ENCODE assay signal across 23 cellular contexts in genomic region chr3:14132689-14133088, GRCh38.
"Had no signal": no experiment of that assay in that cellular context is flagged by ENCODE, and none has a peak within 500 bp of the region (broad histone marks: within the 10 kb centered on the region; RNA-seq: fewer than 3 reads in every experiment).

No MANE protein-coding gene starts in this region.

- H3K4me1 Mint-ChIP-seq: neural crest cell had no signal

- H3K4me3 Mint-ChIP-seq: activated naive CD8-positive, alpha-beta T cell treated with anti-CD3 and anti-CD28 coated beads, Interleukin-2, amount 50 U/mL, for 24 hours; activated T-cell treated with anti-CD3 and anti-CD28 coated beads, Interleukin-2, amount 50 U/mL, for 72 hours; naive thymus-derived CD8-positive, alpha-beta T cell; neural crest cell; T-helper 2 cell treated with Interferon-gamma antibody and Interleukin-4, amounts not matched to agents 5 μg/mL and 100 μg/mL, for 36 hours had no signal

- H3K9me3 Mint-ChIP-seq: activated naive CD8-positive, alpha-beta T cell treated with anti-CD3 and anti-CD28 coated beads, Interleukin-2, amount 50 U/mL, for 24 hours; activated T-cell treated with anti-CD3 and anti-CD28 coated beads, Interleukin-2, amount 50 U/mL, for 72 hours; naive thymus-derived CD8-positive, alpha-beta T cell; neural crest cell; T-helper 2 cell treated with Interferon-gamma antibody and Interleukin-4, amounts not matched to agents 5 μg/mL and 100 μg/mL, for 36 hours had no signal

- DNase-seq: activated CD4-positive, alpha-beta T cell treated with anti-CD3 and anti-CD28 coated beads for 4 hours; activated CD4-positive, alpha-beta T cell treated with anti-CD3 and anti-CD28 coated beads, Interleukin-2, amount 50 U/mL, for 4 hours; activated CD4-positive, CD25-positive, alpha-beta regulatory T cell; activated gamma-delta T cell; activated naive CD4-positive, alpha-beta T cell treated with anti-CD3 and anti-CD28 coated beads, Interleukin-2, amount 50 U/mL, for 16 hours; activated naive CD8-positive, alpha-beta T cell treated with anti-CD3 and anti-CD28 coated beads, Interleukin-2, amount 50 U/mL, for 24 hours; activated T-cell treated with anti-CD3 and anti-CD28 coated beads for 4 hours; activated T-cell treated with anti-CD3 and anti-CD28 coated beads, Interleukin-2, amount 50 U/mL, for 72 hours; cerebellar nuclear complex; foreskin fibroblast; head of caudate nucleus; hippocampal formation; midbrain; naive thymus-derived CD8-positive, alpha-beta T cell; nucleus accumbens; stimulated activated CD4-positive, alpha-beta T cell treated with anti-CD3 and anti-CD28 coated beads, Interleukin-15, amount 100 ng/mL, for 24 hours; stimulated activated CD4-positive, alpha-beta T cell treated with anti-CD3 and anti-CD28 coated beads, Interleukin-2, amount 100 ng/mL, for 24 hours; stimulated activated naive CD4-positive, alpha-beta T cell treated with Interleukin-2 at 50 U/mL for 16 hours; testis had no signal

- H3K27me3 Mint-ChIP-seq: activated naive CD8-positive, alpha-beta T cell treated with anti-CD3 and anti-CD28 coated beads, Interleukin-2, amount 50 U/mL, for 24 hours; naive thymus-derived CD8-positive, alpha-beta T cell had no signal

- H3K9me3 ChIP-seq: right atrium auricular region, testis, transverse colon had no signal

- H3K27ac Mint-ChIP-seq: activated naive CD8-positive, alpha-beta T cell treated with anti-CD3 and anti-CD28 coated beads, Interleukin-2, amount 50 U/mL, for 24 hours; T-helper 2 cell treated with Interferon-gamma antibody and Interleukin-4, amounts not matched to agents 5 μg/mL and 100 μg/mL, for 36 hours had no signal

- ATAC-seq: activated T-cell treated with anti-CD3 and anti-CD28 coated beads, Interleukin-2, amount 50 U/mL, for 72 hours; naive thymus-derived CD8-positive, alpha-beta T cell had no signal
